30 cellular contexts compared by ENCODE assay signal in genomic region chr4:183962413-183962812, GRCh38.
"Had no signal": no experiment of that assay in that cellular context is flagged by ENCODE, and none has a peak within 500 bp of the region (broad histone marks: within the 10 kb centered on the region; RNA-seq: fewer than 3 reads in every experiment).

No MANE protein-coding gene starts in this region.

- H3K4me3 ChIP-seq: adrenal gland, body of pancreas, cardiac muscle cell, colonic mucosa, heart left ventricle, left lung, lower lobe of right lung, sigmoid colon, thyroid gland, upper lobe of left lung, vagina had no signal

- H3K27ac ChIP-seq: adrenal gland, body of pancreas, colonic mucosa, left lung, lower lobe of right lung, neutrophil, sigmoid colon, thyroid gland, upper lobe of left lung, vagina had no signal

- DNase-seq: activated B cell treated with CpG ODN at 0.5 μM for 24 hours; activated CD4-positive, alpha-beta T cell treated with anti-CD3 and anti-CD28 coated beads for 36 hours; activated effector memory CD4-positive, alpha-beta T cell treated with anti-CD3 and anti-CD28 coated beads, Interleukin-2, amount 50 U/mL, for 16 hours; activated naive CD4-positive, alpha-beta T cell treated with anti-CD3 and anti-CD28 coated beads for 36 hours; activated naive CD8-positive, alpha-beta T cell treated with anti-CD3 and anti-CD28 coated beads for 36 hours; activated T-cell treated with anti-CD3 and anti-CD28 coated beads for 4 hours; adrenal gland; aorta; body of pancreas; cerebellar nuclear complex; colonic mucosa; dorsolateral prefrontal cortex; effector memory CD8-positive, alpha-beta T cell; foreskin fibroblast; heart left ventricle; kidney glomerular epithelial cell; left lung; lower lobe of right lung; mesenchymal stem cell; natural killer cell; sigmoid colon; small intestine; stimulated activated CD4-positive, alpha-beta T cell treated with anti-CD3 and anti-CD28 coated beads, Interleukin-4, amount 100 ng/mL, for 24 hours; upper lobe of left lung had no signal

- H3K4me1 ChIP-seq: colonic mucosa, left lung, upper lobe of left lung had no signal

- H3K27me3 ChIP-seq: adrenal gland, body of pancreas, cardiac muscle cell, colonic mucosa, dorsolateral prefrontal cortex, heart left ventricle, left lung, neutrophil, sigmoid colon, thyroid gland, upper lobe of left lung, vagina had no signal

- H3K36me3 ChIP-seq: adrenal gland, cardiac muscle cell, colonic mucosa, heart left ventricle, left lung, lower lobe of right lung, neutrophil, sigmoid colon, thyroid gland, upper lobe of left lung, vagina had no signal

- H3K9me3 ChIP-seq: adrenal gland, body of pancreas, colonic mucosa, heart left ventricle, left lung, lower lobe of right lung, neutrophil, sigmoid colon, thyroid gland, upper lobe of left lung, vagina had no signal

- ATAC-seq: activated CD4-positive, alpha-beta T cell treated with anti-CD3 and anti-CD28 coated beads for 36 hours; body of pancreas; effector memory CD8-positive, alpha-beta T cell; esophagus mucosa; heart left ventricle; left lung; lower lobe of right lung; natural killer cell; stimulated activated effector memory CD8-positive, alpha-beta T cell treated with anti-CD3 and anti-CD28 coated beads, Interleukin-12 subunit alpha, Interleukin-12 subunit beta, amount 100 ng/mL, for 72 hours had no signal
